25 cellular contexts compared by ENCODE assay signal in genomic region chr18:28099237-28099636, GRCh38.
"Had no signal": no experiment of that assay in that cellular context is flagged by ENCODE, and none has a peak within 500 bp of the region (broad histone marks: within the 10 kb centered on the region; RNA-seq: fewer than 3 reads in every experiment).

No MANE protein-coding gene starts in this region.

- DNase-seq: heart right ventricle; islet precursor cell; left colon; left lung; lower lobe of right lung; mammary epithelial cell; mesenchymal stem cell; naive thymus-derived CD8-positive, alpha-beta T cell; nucleus accumbens; pancreas; posterior cingulate gyrus; stimulated activated CD4-positive, alpha-beta T cell treated with anti-CD3 and anti-CD28 coated beads, Interleukin-12 subunit alpha, Interleukin-12 subunit beta, amount 100 ng/mL, for 4 hours; stimulated activated CD4-positive, alpha-beta T cell treated with anti-CD3 and anti-CD28 coated beads, Interleukin-15, amount 100 ng/mL, for 24 hours; stimulated activated CD4-positive, alpha-beta T cell treated with anti-CD3 and anti-CD28 coated beads, Interleukin-4, amount 100 ng/mL, for 24 hours; stimulated activated naive CD4-positive, alpha-beta T cell; tibial artery; trophoblast cell; upper lobe of right lung had no signal

- H3K4me1 ChIP-seq: left lung, lower lobe of right lung, pancreas, prostate gland, suprapubic skin, tibial artery, upper lobe of right lung had no signal

- H3K27ac ChIP-seq: hepatocyte, left lung, lower lobe of right lung, pancreas, prostate gland, skin epidermis, suprapubic skin, thoracic aorta, tibial artery, upper lobe of right lung had no signal

- H2AFZ ChIP-seq: hepatocyte had no signal

- H3K4me3 ChIP-seq: heart right ventricle, hepatocyte, left lung, lower lobe of right lung, pancreas, prostate gland, skin epidermis, suprapubic skin, thoracic aorta, tibial artery, upper lobe of right lung had no signal

- H3K36me3 ChIP-seq: heart right ventricle, left lung, lower lobe of right lung, pancreas, prostate gland, suprapubic skin, thoracic aorta, tibial artery, upper lobe of right lung had no signal

- H3K9me3 ChIP-seq: left lung, lower lobe of right lung, pancreas, prostate gland, suprapubic skin, thoracic aorta, tibial artery, upper lobe of right lung had no signal

- H3K4me2 ChIP-seq: hepatocyte had no signal

- ATAC-seq: heart right ventricle; left colon; left lung; lower lobe of right lung; naive thymus-derived CD8-positive, alpha-beta T cell; pancreas; sciatic nerve; stimulated activated effector memory CD8-positive, alpha-beta T cell treated with anti-CD3 and anti-CD28 coated beads, Interleukin-12 subunit alpha, Interleukin-12 subunit beta, amount 100 ng/mL, for 72 hours; upper lobe of right lung had no signal

- H3K27me3 ChIP-seq: heart right ventricle, hepatocyte, left lung, pancreas, suprapubic skin, tibial artery, upper lobe of right lung had no signal
